Comparison of ENCODE assay signal across 2 cellular contexts in the genomic region with DNA sequence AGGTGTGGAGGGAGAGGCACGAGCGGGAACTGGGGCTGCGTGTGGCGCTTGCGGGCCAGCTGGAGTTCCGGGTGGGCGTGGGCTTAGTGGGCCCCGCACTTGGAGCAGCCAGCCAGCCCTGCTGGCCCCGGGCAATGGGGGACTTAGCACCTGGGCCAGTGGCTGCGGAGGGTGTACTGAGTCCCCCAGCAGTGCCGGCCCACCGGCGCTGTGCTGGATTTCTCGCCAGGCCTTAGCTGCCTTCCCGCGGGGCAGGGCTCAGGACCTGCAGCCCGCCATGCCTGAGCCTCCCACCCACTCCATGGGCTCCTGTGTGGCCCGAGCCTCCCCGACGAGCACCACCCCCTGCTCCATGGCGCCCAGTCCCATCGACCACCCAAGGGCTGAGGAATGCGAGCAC.
DNase-seq lines count a peak whose midpoint lies in the region; TF ChIP-seq lines count a peak whose summit lies in the region.
"Not testable (repeated sequence)": the region's sequence is repeated elsewhere in the genome, so short reads cannot be mapped to it uniquely, and the experiment has no call there.

No MANE protein-coding gene starts in this region.

- TF ChIP-seq CTCF in HEK293 (tag by site-specific recombination; IDR thresholded peaks at IDR 0.05), result not testable (repeated sequence)

- not testable (repeated sequence) for H3K4me3 ChIP-seq in HEK293 (ENCODE audit: low read depth, low read length)

- H3K36me3 ChIP-seq in HEK293 (ENCODE audit: control insufficient read depth in 2 of 2, insufficient read depth in 1 of 2, low read length in 2 of 2), result peaks cover 27 to 32% of the 10 kb centered on the region in 2 experiments

- POLR2A ChIA-PET in HEK293 (lab: Yijun Ruan, JAX), result not testable (repeated sequence)

- H3K4me1 ChIP-seq in HEK293 (ENCODE audit: control insufficient read depth, insufficient read depth, low read length), result not testable (repeated sequence)

- H3K9me3 ChIP-seq in HEK293 (ENCODE audit: control insufficient read depth, insufficient read depth, low read depth, low read length), result not testable (repeated sequence)

- not testable (repeated sequence) for H3K27ac ChIP-seq in HEK293 (ENCODE audit: extremely low read depth, low read depth, low read length)

- CTCF ChIA-PET in HEK293 (lab: Yijun Ruan, JAX), result not testable (repeated sequence)

- DNase-seq in activated gamma-delta T cell (lab: John Stamatoyannopoulos, UW), result peak; percentile 9

TF ChIP-seq in HEK293, 187 proteins besides CTCF, POLR2A, EP300 and RAD21:
- TF ChIP-seq, protein P1, sequence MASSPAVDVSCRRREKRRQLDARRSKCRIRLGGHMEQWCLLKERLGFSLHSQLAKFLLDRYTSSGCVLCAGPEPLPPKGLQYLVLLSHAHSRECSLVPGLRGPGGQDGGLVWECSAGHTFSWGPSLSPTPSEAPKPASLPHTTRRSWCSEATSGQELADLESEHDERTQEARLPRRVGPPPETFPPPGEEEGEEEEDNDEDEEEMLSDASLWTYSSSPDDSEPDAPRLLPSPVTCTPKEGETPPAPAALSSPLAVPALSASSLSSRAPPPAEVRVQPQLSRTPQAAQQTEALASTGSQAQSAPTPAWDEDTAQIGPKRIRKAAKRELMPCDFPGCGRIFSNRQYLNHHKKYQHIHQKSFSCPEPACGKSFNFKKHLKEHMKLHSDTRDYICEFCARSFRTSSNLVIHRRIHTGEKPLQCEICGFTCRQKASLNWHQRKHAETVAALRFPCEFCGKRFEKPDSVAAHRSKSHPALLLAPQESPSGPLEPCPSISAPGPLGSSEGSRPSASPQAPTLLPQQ (tag by site-specific recombination; IDR thresholded peaks at IDR 0.05), result 0 out of 2 replicates have a peak, but pooled peaks have one; percentile 18
TF ChIP-seq in HEK293: peak in this region for 1; not testable (repeated sequence) for 186.
